In genomic region chr19:16582486-16583261, GRCh38 we compare ENCODE assay signal across 10 cellular contexts. TPM values are rescaled to one million over a fixed set of nuclear protein-coding genes. Genes with fewer than 3 reads are reported as not detected.
DNase-seq lines count a peak whose midpoint lies in the region; ATAC-seq and TF ChIP-seq lines count a peak whose summit lies in the region.
"Had no signal": no experiment of that assay in that cellular context is flagged by ENCODE, and none has a peak within 500 bp of the region (broad histone marks: within the 10 kb centered on the region; RNA-seq: fewer than 3 reads in every experiment).

No MANE protein-coding gene starts in this region.

- DNase-seq in CD14-positive monocyte (ENCODE audit: low spot score) (no peak), IMR-90 (no peak), adrenal gland (peak in 1 of 7 donors; percentile 24), neural crest cell (ENCODE audit: low read depth, low spot score) (no peak), NCI-H1436 (lab: John Stamatoyannopoulos, UW) (no peak), hippocampal formation (lab: John Stamatoyannopoulos, UW) (no peak), NOMO-1 (lab: John Stamatoyannopoulos, UW; ENCODE audit: unreplicated experiment in 2 of 2) (no peak), OCI-M2 (lab: John Stamatoyannopoulos, UW; ENCODE audit: unreplicated experiment) (no peak)
- DNase-seq: NCI-H2081 treated with DMSO at 0.1 percent for 48 hours, right lobe of liver had no signal

- 89% methylated on average over 7 of the region's 10 CpGs; no CpG with 5 or more reads in 1 of the 2 experiments for WGBS in IMR-90 (ENCODE audit: extremely low coverage in 2 of 2, insufficient read length in 1 of 2), 2 experiments
- WGBS in adrenal gland, 4 donors: 73 to 84% (median 78%) methylated on average over 9 to 10 of the region's 10 CpGs

- no peak overlapping the region for H2AFZ ChIP-seq in IMR-90 (replicated peaks; ENCODE audit: low read length, poor library complexity)

- peaks cover 97% of the 10 kb centered on the region for H4K20me1 ChIP-seq in IMR-90 (ENCODE audit: insufficient read depth, low read length)

- H3K18ac ChIP-seq in IMR-90 (ENCODE audit: low read depth, low read length): no peak overlapping the region

- no peak overlapping the region for H2AK5ac ChIP-seq in IMR-90 (ENCODE audit: low read depth, low read length)

- intact Hi-C loops in CD14-positive monocyte (cut with micrococcal nuclease) (loop anchor here in 1 of 2 donors (10.0 kb wide), 1 partner anchor 138 kb away; no protein-coding TSS in a partner anchor), IMR-90 (cut with micrococcal nuclease) (no loop called here), adrenal gland (cut with DNase I) (no loop called here)

- CTCF ChIA-PET in IMR-90 (lab: Yijun Ruan, JAX): no interaction called here

- no peak overlapping the region for H4K91ac ChIP-seq in IMR-90 (ENCODE audit: insufficient read depth, low read depth, low read length)

- H3K56ac ChIP-seq in IMR-90 (ENCODE audit: extremely low read depth, insufficient read depth, low read length): no peak overlapping the region

- POLR2A ChIA-PET in IMR-90 (lab: Charles Lee; ENCODE audit: unreplicated experiment): no interaction called here

- no TSS peak for BruUV-seq in IMR-90 (replicated peaks; lab: Mats Ljungman, UMichigan)

- H3K4me2 ChIP-seq in IMR-90 (ENCODE audit: low read depth, low read length): no peak overlapping the region

- no peak overlapping the region for H3K14ac ChIP-seq in IMR-90 (replicated peaks; ENCODE audit: low read depth, low read length)

- dilution Hi-C loops in IMR-90 (cut with HindIII; ENCODE audit: low sequenced_read_pairs, unreplicated experiment): no loop called here

- H3K36me3 ChIP-seq in IMR-90 (ENCODE audit: control insufficient read depth, insufficient read depth, low read length): peaks cover 11% of the 10 kb centered on the region; the same call in 1 of the 2 replicates
- H3K36me3 ChIP-seq in adrenal gland (replicated peaks in 1 of 2): peaks cover 0 to 7% of the 10 kb centered on the region in 2 donors
- H3K36me3 ChIP-seq: right lobe of liver had no signal

- H3K36me3 Mint-ChIP-seq in CD14-positive monocyte (peaks cover 15 to 37% of the 10 kb centered on the region in 2 donors), neural crest cell (ENCODE audit: low read depth) (no peaks in the 10 kb centered on the region)

- H3K79me1 ChIP-seq in IMR-90 (ENCODE audit: low read depth in 1 of 2, low read length in 2 of 2): peaks cover 43 to 97% of the 10 kb centered on the region in 2 experiments

- H3K9me3 Mint-ChIP-seq in CD14-positive monocyte (no peaks in the 10 kb centered on the region), neural crest cell (no peaks in the 10 kb centered on the region)

- H3K27me3 Mint-ChIP-seq in CD14-positive monocyte (ENCODE audit: low read depth in 3 of 3) (peaks cover 0 to 2% (median 0%) of the 10 kb centered on the region in 3 donors), neural crest cell (ENCODE audit: low read depth) (no peaks in the 10 kb centered on the region)

- TF ChIP-seq CTCF in CD14-positive monocyte (IDR thresholded peaks at IDR 0.05) (no peak), IMR-90 (conservative IDR thresholded peaks at IDR 0.05; ENCODE audit: low read depth, low read length) (no peak), adrenal gland (IDR thresholded peaks at IDR 0.05) (no peak), neural crest cell (conservative IDR thresholded peaks at IDR 0.05) (no peak)

- H2AK9ac ChIP-seq in IMR-90 (replicated peaks; ENCODE audit: low read depth, low read length, poor library complexity): peak overlapping the region; percentile 84

- H3K4me3 ChIP-seq in IMR-90 (ENCODE audit: insufficient read depth, low read depth, low read length) (no peak overlapping the region), adrenal gland (no peak overlapping the region)
- H3K4me3 ChIP-seq: right lobe of liver had no signal

- H2BK5ac ChIP-seq in IMR-90 (ENCODE audit: low read depth, low read length, poor library complexity, severe bottlenecking): no peak overlapping the region

- TF ChIP-seq RAD21 in IMR-90 (IDR thresholded peaks at IDR 0.05; ENCODE audit: low read length): no peak

- H3K27ac ChIP-seq in IMR-90 (ENCODE audit: insufficient read depth, low read length) (no peak overlapping the region), adrenal gland (peak overlapping the region; percentile 77 to 97 (median 86))
- H3K27ac ChIP-seq: right lobe of liver had no signal

- H3K9ac ChIP-seq in IMR-90 (ENCODE audit: low read depth, low read length): no peak overlapping the region

- in situ Hi-C loops in IMR-90 (cut with MboI; ENCODE audit: low sequenced_read_pairs): loop anchor here (5.0 kb wide), 1 partner anchor 45 kb away; the partner anchor contains the start of gene MED26

- H3K27me3 ChIP-seq in IMR-90 (ENCODE audit: control insufficient read depth, insufficient read depth, low read length) (no peaks in the 10 kb centered on the region), adrenal gland (no peaks in the 10 kb centered on the region)
- H3K27me3 ChIP-seq: right lobe of liver had no signal

- no peak overlapping the region for H4K8ac ChIP-seq in IMR-90 (ENCODE audit: low read depth in 2 of 2, low read length in 2 of 2)

- no peak for TF ChIP-seq POLR2A in IMR-90 (IDR thresholded peaks at IDR 0.05; ENCODE audit: low read depth, low read length)
- no peak for TF ChIP-seq POLR2A in adrenal gland (IDR thresholded peaks at IDR 0.05)

- H3K9me3 ChIP-seq in IMR-90 (ENCODE audit: control insufficient read depth, insufficient read depth, low read length) (no peaks in the 10 kb centered on the region), adrenal gland (replicated peaks in 1 of 3) (no peaks in the 10 kb centered on the region)
- H3K9me3 ChIP-seq: right lobe of liver had no signal

- H3K4ac ChIP-seq in IMR-90 (ENCODE audit: low read depth, low read length): no peak overlapping the region

- H3K27ac Mint-ChIP-seq in CD14-positive monocyte (peak overlapping the region; percentile 60 to 98 (median 86)), neural crest cell (ENCODE audit: unreplicated experiment) (peak overlapping the region; percentile 78)

- H3K4me3 Mint-ChIP-seq in CD14-positive monocyte (no peak overlapping the region), neural crest cell (peak overlapping the region; percentile 47)

- H4K5ac ChIP-seq in IMR-90 (ENCODE audit: low read depth, low read length): no peak overlapping the region

- no peak overlapping the region for H2BK15ac ChIP-seq in IMR-90 (ENCODE audit: low read depth, low read length)

- H2BK120ac ChIP-seq in IMR-90 (ENCODE audit: low read depth, low read length): no peak overlapping the region

- H3K23ac ChIP-seq in IMR-90 (ENCODE audit: low read depth, low read length): no peak overlapping the region

- peaks cover 42% of the 10 kb centered on the region for H3K9me1 ChIP-seq in IMR-90 (ENCODE audit: insufficient read depth, low read length)

- no peak for ATAC-seq in IMR-90 (ENCODE audit: low read depth)

- H3K4me1 ChIP-seq in IMR-90 (ENCODE audit: control insufficient read depth, insufficient read depth, low read length) (peaks cover 26% of the 10 kb centered on the region), adrenal gland (replicated peaks in 1 of 2) (peaks cover 26 to 72% of the 10 kb centered on the region in 2 donors)

- H3K4me1 Mint-ChIP-seq in CD14-positive monocyte (peaks cover 54% of the 10 kb centered on the region), neural crest cell (peaks cover 31% of the 10 kb centered on the region)

- H2BK20ac ChIP-seq in IMR-90 (ENCODE audit: low read depth, low read length): no peak overlapping the region

TF ChIP-seq in IMR-90, 13 proteins besides CTCF, POLR2A, EP300 and RAD21 (continues in another document):
- TF ChIP-seq CEBPB (IDR thresholded peaks at IDR 0.05; ENCODE audit: low read depth, low read length) (no peak), CHD1 (IDR thresholded peaks at IDR 0.05; ENCODE audit: low read depth, low read length) (no peak), ELK1 (IDR thresholded peaks at IDR 0.05; ENCODE audit: borderline replicate concordance, low read depth, low read length) (no peak), FOS (IDR thresholded peaks at IDR 0.05; ENCODE audit: low read depth, low read length) (no peak), RCOR1 (IDR thresholded peaks at IDR 0.05; ENCODE audit: insufficient replicate concordance, low read length) (no peak), MAFK (IDR thresholded peaks at IDR 0.05; ENCODE audit: low read depth, low read length) (no peak), BHLHE40 (IDR thresholded peaks at IDR 0.05; ENCODE audit: low read depth, low read length) (no peak)

RNA-seq across cellular contexts. Expression of gene SLC35E1, which starts 10.5 kb away (rescaled TPM):
- polyA plus RNA-seq in CD14-positive monocyte: 10 to 100 TPM; 12.1 to 13.5 TPM
- 22.6 and 25.8 TPM in 2 replicates for total RNA-seq in IMR-90 (2012; rRNA removed)
- polyA plus RNA-seq in IMR-90 (2012; rRNA removed): 38.0 and 46.7 TPM in 2 replicates
- polyA plus RNA-seq in IMR-90 (2012; cell fraction: cytosol; rRNA removed): 18.1 and 27.8 TPM in 2 replicates
- polyA plus RNA-seq in IMR-90 (2012; cell fraction: nucleus; rRNA removed; ENCODE audit: low replicate concordance): 33.2 and 71.8 TPM in 2 replicates
- 10 to 100 TPM; 22.6 to 49.8 (median 40.2) TPM for total RNA-seq in adrenal gland
- 10 to 100 TPM; 22.0 to 43.1 (median 26.8) TPM for polyA plus RNA-seq in adrenal gland
- 30.4 and 32.5 TPM in 2 replicates for total RNA-seq in neural crest cell

RNA-seq across cellular contexts. Expression of gene CHERP, which starts 40.4 kb away (rescaled TPM):
- 1 to 10 TPM; 3.2 to 5.3 TPM for polyA plus RNA-seq in CD14-positive monocyte
- total RNA-seq in IMR-90 (2012; rRNA removed): 0.54 and 1.1 TPM in 2 replicates
- 13.5 and 15.6 TPM in 2 replicates for polyA plus RNA-seq in IMR-90 (2012; rRNA removed)
- 9.4 and 12.9 TPM in 2 replicates for polyA plus RNA-seq in IMR-90 (2012; cell fraction: cytosol; rRNA removed)
- polyA plus RNA-seq in IMR-90 (2012; cell fraction: nucleus; rRNA removed; ENCODE audit: low replicate concordance): 37.1 and 59.7 TPM in 2 replicates
- total RNA-seq in adrenal gland: 10 to 100 TPM in 7 of 8 donors, 1 to 10 TPM in 1; 8.4 to 50.7 (median 23.7) TPM
- 10 to 100 TPM; 11.3 to 39.3 (median 24.8) TPM for polyA plus RNA-seq in adrenal gland
- total RNA-seq in neural crest cell: 93.3 and 95.7 TPM in 2 replicates

RNA-seq across cellular contexts. Expression of gene MED26, which starts 45.3 kb away (rescaled TPM):
- polyA plus RNA-seq in CD14-positive monocyte (1 to 10 TPM; 1.1 to 2.1 TPM), IMR-90 (2012; rRNA removed) (4.0 and 4.9 TPM in 2 replicates), adrenal gland (1 to 10 TPM; 4.6 to 6.9 (median 6.4) TPM)
- total RNA-seq in IMR-90 (2012; rRNA removed) (2.0 and 2.8 TPM in 2 replicates), adrenal gland (10 to 100 TPM in 3 of 8 donors, 1 to 10 TPM in 5; 8.1 to 17.3 (median 9.6) TPM), neural crest cell (11.7 and 11.8 TPM in 2 replicates)
- polyA plus RNA-seq in IMR-90 (2012; cell fraction: cytosol; rRNA removed): 2.8 and 5.3 TPM in 2 replicates
- polyA plus RNA-seq in IMR-90 (2012; cell fraction: nucleus; rRNA removed; ENCODE audit: low replicate concordance): 7.1 and 11.7 TPM in 2 replicates
